Comparison of ENCODE assay signal across 8 cellular contexts in the genomic region with DNA sequence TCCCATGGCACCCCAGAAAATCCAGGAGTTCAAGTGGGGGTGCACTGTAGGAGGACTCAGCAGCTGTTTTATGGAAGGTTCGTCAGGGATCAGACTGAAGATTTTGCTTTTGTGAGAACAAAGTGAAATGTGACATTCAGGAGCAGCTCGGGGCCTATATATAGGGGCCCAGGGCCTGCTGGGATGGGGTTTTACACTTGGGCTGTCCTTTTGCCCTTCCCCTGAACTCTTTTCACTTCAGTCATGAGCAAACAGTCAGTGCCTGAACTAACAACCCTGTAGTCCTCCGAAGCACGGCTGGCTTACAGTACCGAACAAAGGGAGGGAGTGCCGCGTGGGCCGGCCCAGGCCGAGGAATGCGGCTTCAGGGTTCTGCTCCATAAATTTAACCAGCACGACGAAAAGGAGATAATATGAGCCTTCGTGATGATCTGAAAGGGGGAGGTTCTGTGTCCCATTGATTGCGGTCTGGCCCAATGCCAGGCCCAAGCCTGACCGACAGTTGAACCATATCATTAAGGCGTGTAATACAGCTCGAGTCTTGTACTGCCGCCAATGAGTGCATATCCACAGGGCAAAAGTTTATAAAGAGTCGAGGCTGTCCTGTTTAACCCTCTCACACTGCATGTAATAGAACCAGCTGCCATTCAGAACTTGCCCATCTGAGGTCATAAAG.
DNase-seq lines count a peak whose midpoint lies in the region; ATAC-seq, FAIRE-seq and TF ChIP-seq lines count a peak whose summit lies in the region.

No MANE protein-coding gene starts in this region.

- DNase-seq in AG09309 (ENCODE audit: low read depth) (peak; percentile 98), HFF-Myc (ENCODE audit: extremely low read depth, low read depth) (peak; percentile 90), OCI-M1 (lab: John Stamatoyannopoulos, UW) (peak; percentile 98), lower lobe of right lung (peak; percentile 78), upper lobe of right lung (peak; percentile 79), CD14-positive monocyte (ENCODE audit: low spot score) (no peak)

- H3K9me3 ChIP-seq in lower lobe of right lung: no peaks in the 10 kb centered on the region
- no peaks in the 10 kb centered on the region for H3K9me3 ChIP-seq in upper lobe of right lung

- H3K36me3 ChIP-seq in lower lobe of right lung: no peaks in the 10 kb centered on the region
- no peaks in the 10 kb centered on the region for H3K36me3 ChIP-seq in upper lobe of right lung

- H3K9me3 Mint-ChIP-seq in CD14-positive monocyte: no peaks in the 10 kb centered on the region

- no peaks in the 10 kb centered on the region for H3K27me3 ChIP-seq in lower lobe of right lung (ENCODE audit: low read depth)
- H3K27me3 ChIP-seq in upper lobe of right lung: no peaks in the 10 kb centered on the region

- H3K4me3 ChIP-seq in AG09309 (ENCODE audit: control insufficient read depth, low read depth, low read length): no peak overlapping the region
- H3K4me3 ChIP-seq in HFF-Myc (replicated peaks; ENCODE audit: low read depth, low read length): no peak overlapping the region
- no peak overlapping the region for H3K4me3 ChIP-seq in lower lobe of right lung
- H3K4me3 ChIP-seq in upper lobe of right lung: no peak overlapping the region

- no peaks in the 10 kb centered on the region for H3K27me3 Mint-ChIP-seq in CD14-positive monocyte (ENCODE audit: low read depth in 3 of 3)

- intact Hi-C loops in lower lobe of right lung (cut with DNase I): no loop called here
- intact Hi-C loops in upper lobe of right lung (cut with DNase I): no loop called here
- intact Hi-C loops in CD14-positive monocyte (cut with micrococcal nuclease): no loop called here

- H3K4me1 ChIP-seq in lower lobe of right lung: peaks cover 89% of the 10 kb centered on the region
- peaks cover 77% of the 10 kb centered on the region for H3K4me1 ChIP-seq in upper lobe of right lung

- H3K27ac ChIP-seq in lower lobe of right lung (peak overlapping the region; percentile 63), upper lobe of right lung (peak overlapping the region; percentile 72)

- H3K4me1 Mint-ChIP-seq in CD14-positive monocyte: peaks cover 54% of the 10 kb centered on the region

- ATAC-seq in lower lobe of right lung (peak; percentile 89), upper lobe of right lung (peak; percentile 86), GM18502 (IDR thresholded peaks at IDR 0.05; ENCODE audit: poor library complexity, unreplicated experiment) (no peak)

- TF ChIP-seq CTCF in AG09309 (IDR thresholded peaks at IDR 0.05; ENCODE audit: control insufficient read depth, insufficient read depth, low read depth, low read length, missing control alignments) (no peak), HFF-Myc (IDR thresholded peaks at IDR 0.05; ENCODE audit: low read depth, low read length, missing control alignments) (no peak), lower lobe of right lung (IDR thresholded peaks at IDR 0.05) (no peak), upper lobe of right lung (IDR thresholded peaks at IDR 0.05) (no peak), CD14-positive monocyte (IDR thresholded peaks at IDR 0.05) (no peak)

- H3K4me3 Mint-ChIP-seq in CD14-positive monocyte: no peak overlapping the region

- FAIRE-seq in colon (lab: Jason Lieb, UNC): peak; percentile 55

- H3K27ac Mint-ChIP-seq in CD14-positive monocyte: peak overlapping the region in 1 of 7 donors; percentile 70

- H3K36me3 Mint-ChIP-seq in CD14-positive monocyte: peaks cover 48 to 54% of the 10 kb centered on the region in 2 donors
